Comparison of ENCODE assay signal across 8 cellular contexts in the genomic region with DNA sequence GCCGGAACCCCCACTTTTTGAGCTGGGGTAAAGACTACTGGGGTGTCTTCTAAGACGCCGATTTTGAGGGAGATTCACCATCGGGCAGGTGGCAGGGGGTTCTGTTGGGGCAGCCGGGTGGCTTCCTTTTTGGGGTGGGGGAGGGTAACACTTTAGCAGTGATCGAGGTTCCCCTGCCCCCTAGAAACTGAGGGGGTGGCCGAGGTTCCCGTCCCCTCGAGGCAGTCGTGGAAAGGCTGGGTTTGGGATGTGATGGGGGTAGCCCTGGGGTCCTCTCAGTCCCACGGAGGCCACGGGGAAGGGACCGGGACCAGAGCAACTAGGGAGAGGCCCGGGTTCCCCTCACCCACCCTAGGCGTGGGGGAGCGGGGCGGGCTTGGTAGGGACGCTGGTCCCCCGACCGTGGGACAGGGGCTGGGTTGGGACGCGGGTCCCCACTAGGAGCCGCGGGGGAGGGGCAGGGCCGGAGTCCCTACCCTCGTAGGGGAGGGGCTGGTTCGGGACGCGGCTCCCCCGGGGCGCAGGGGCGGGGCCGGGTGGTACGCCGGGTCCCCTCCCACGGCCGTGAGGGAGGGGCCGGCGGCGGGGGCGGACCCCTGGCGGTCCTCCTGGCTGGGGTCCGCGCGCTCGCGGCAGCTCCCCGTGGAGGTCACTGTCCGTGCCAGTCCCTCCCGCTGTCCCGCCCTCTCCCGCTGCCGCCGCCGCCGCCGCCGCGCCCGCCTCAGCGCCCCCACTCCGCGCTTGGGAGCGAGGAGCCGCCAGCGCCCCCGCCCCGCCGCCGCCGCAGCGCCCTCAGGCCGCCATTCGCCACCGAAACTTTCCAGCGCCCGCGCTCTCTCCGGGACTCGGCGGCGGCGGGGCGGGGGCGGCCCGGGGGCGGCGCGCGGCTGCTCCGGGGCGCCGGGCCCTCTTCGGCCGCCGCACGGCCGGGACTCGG. TPM values are rescaled to one million over a fixed set of nuclear protein-coding genes. Genes with fewer than 3 reads are reported as not detected.
DNase-seq lines count a peak whose midpoint lies in the region; ATAC-seq and TF ChIP-seq lines count a peak whose summit lies in the region.

A gene (plus strand): TSS at position 624 of the 937 bp plus-strand sequence. CDS start 188,529 bp downstream, outside the sequence.

- H3K9ac ChIP-seq in SK-N-SH = peak within 1 kb of the TSS; percentile 68

- peaks cover 3% of the 10 kb centered on the region for H3K27me3 Mint-ChIP-seq in activated naive CD8-positive, alpha-beta T cell treated with anti-CD3 and anti-CD28 coated beads, Interleukin-2, amount 50 U/mL, for 24 hours

- TF ChIP-seq POLR2A in heart left ventricle (IDR thresholded peaks at IDR 0.05) = peak in 1 of 2 donors; percentile 31

- intact Hi-C loops in heart left ventricle (cut with DNase I) = loop anchor here in 9 of 10 donors (5.0 to 10.0 kb wide), 12 partner anchors 53 to 492 kb away; no protein-coding TSS in a partner anchor
- intact Hi-C loops in posterior vena cava (cut with DNase I) = no loop called here

- peak within 1 kb of the TSS; percentile 74; the same call in 1 of the 2 replicates for H2AFZ ChIP-seq in SK-N-SH (ENCODE audit: low read depth)

- H3K4me1 Mint-ChIP-seq in activated naive CD8-positive, alpha-beta T cell treated with anti-CD3 and anti-CD28 coated beads, Interleukin-2, amount 50 U/mL, for 24 hours = peaks cover 50% of the 10 kb centered on the region

- H3K27me3 ChIP-seq in SK-N-SH (ENCODE audit: insufficient read depth) (peaks cover 11% of the 10 kb centered on the region; the same call in 1 of the 2 replicates), heart left ventricle (peaks cover 0 to 59% (median 0%) of the 10 kb centered on the region in 9 donors)

- H3K79me2 ChIP-seq in SK-N-SH (ENCODE audit: insufficient read depth) = peaks cover 36% of the 10 kb centered on the region

- WGBS in SK-N-SH (ENCODE audit: low lambda C conversion rate) = 14% methylated on average over 7 of the region's 99 CpGs
- WGBS in heart left ventricle, 4 donors = 3 to 6% (median 4%) methylated on average over 30 to 99 of the region's 99 CpGs

- TF ChIP-seq CTCF in 22Rv1 (IDR thresholded peaks at IDR 0.05) (no peak), SK-N-SH (IDR thresholded peaks at IDR 0.05) (no peak), heart left ventricle (IDR thresholded peaks at IDR 0.05) (no peak)

- H4K20me1 ChIP-seq in SK-N-SH (ENCODE audit: insufficient read depth) = peaks cover 22% of the 10 kb centered on the region

- H3F3A ChIP-seq in SK-N-SH (replicated peaks; ENCODE audit: insufficient read depth) = peaks cover 10% of the 10 kb centered on the region

- no peak for TF ChIP-seq EP300 in SK-N-SH (IDR thresholded peaks at IDR 0.05; ENCODE audit: borderline replicate concordance in 1 of 2, low read depth in 1 of 2, low read length in 1 of 2)

- ATAC-seq in GM18861 (IDR thresholded peaks at IDR 0.05; ENCODE audit: unreplicated experiment) = peak; percentile 24
- ATAC-seq in HG03521 (IDR thresholded peaks at IDR 0.05; ENCODE audit: unreplicated experiment) = peak; percentile 37
- ATAC-seq in activated naive CD8-positive, alpha-beta T cell treated with anti-CD3 and anti-CD28 coated beads, Interleukin-2, amount 50 U/mL, for 24 hours = peak; percentile 26
- peak in 3 of 4 donors; percentile 60 to 67 (median 62) for ATAC-seq in heart left ventricle
- no peak for ATAC-seq in GM19467 (IDR thresholded peaks at IDR 0.05; ENCODE audit: unreplicated experiment)

- no peaks in the 10 kb centered on the region for H3K9me3 Mint-ChIP-seq in activated naive CD8-positive, alpha-beta T cell treated with anti-CD3 and anti-CD28 coated beads, Interleukin-2, amount 50 U/mL, for 24 hours

- H3K36me3 ChIP-seq in SK-N-SH (replicated peaks in 1 of 2; ENCODE audit: control insufficient read depth in 1 of 2, insufficient read depth in 2 of 2, low read length in 1 of 2) = no peaks in the 10 kb centered on the region
- H3K36me3 ChIP-seq in heart left ventricle = no peaks in the 10 kb centered on the region

- peak within 1 kb of the TSS; percentile 93 for H3K27ac Mint-ChIP-seq in activated naive CD8-positive, alpha-beta T cell treated with anti-CD3 and anti-CD28 coated beads, Interleukin-2, amount 50 U/mL, for 24 hours

- CTCF ChIA-PET in SK-N-SH (lab: Yijun Ruan, JAX) = interaction anchor here (0.6 to 1.0 kb wide), 2 partner anchors 118 to 230 kb away, joined by 3 read pairs; no protein-coding TSS in a partner anchor

- H3K4me3 Mint-ChIP-seq in activated naive CD8-positive, alpha-beta T cell treated with anti-CD3 and anti-CD28 coated beads, Interleukin-2, amount 50 U/mL, for 24 hours = peak within 1 kb of the TSS; percentile 81

- peak within 1 kb of the TSS; percentile 84 for H3K27ac ChIP-seq in 22Rv1
- H3K27ac ChIP-seq in SK-N-SH (ENCODE audit: low read depth in 2 of 2, low read length in 1 of 2) = peak within 1 kb of the TSS; percentile 70 to 77
- H3K27ac ChIP-seq in heart left ventricle = peak within 1 kb of the TSS in 10 of 12 donors; percentile 40 to 86 (median 76)

- peak within 1 kb of the TSS; percentile 70; the same call in 1 of the 2 replicates for H3K4me2 ChIP-seq in SK-N-SH

- no peaks in the 10 kb centered on the region for H3K9me2 ChIP-seq in SK-N-SH

- POLR2A ChIA-PET in SK-N-SH (lab: Yijun Ruan, JAX) = interaction anchor here (0.5 to 0.7 kb wide), 2 partner anchors 44 to 129 kb away, joined by 3 to 4 read pairs; no protein-coding TSS in a partner anchor

- TF ChIP-seq RAD21 in SK-N-SH (IDR thresholded peaks at IDR 0.05; ENCODE audit: low read length) = no peak

- H3K36me3 Mint-ChIP-seq in activated naive CD8-positive, alpha-beta T cell treated with anti-CD3 and anti-CD28 coated beads, Interleukin-2, amount 50 U/mL, for 24 hours (ENCODE audit: low read depth) = peaks cover 7% of the 10 kb centered on the region

- H3K4me3 ChIP-seq in SK-N-SH (ENCODE audit: low read depth in 2 of 2, low read length in 1 of 2) (peak within 1 kb of the TSS; percentile 61 to 71), heart left ventricle (peak within 1 kb of the TSS; percentile 63 to 84 (median 71))

- no peaks in the 10 kb centered on the region for H3K9me3 ChIP-seq in SK-N-SH
- no peaks in the 10 kb centered on the region for H3K9me3 ChIP-seq in heart left ventricle

- DNase-seq in SK-N-SH (peak; percentile 86), heart left ventricle (peak; percentile 59 to 78 (median 69)), posterior vena cava (ENCODE audit: low spot score) (peak; percentile 83)
- peak; percentile 66 for DNase-seq in activated naive CD8-positive, alpha-beta T cell treated with anti-CD3 and anti-CD28 coated beads, Interleukin-2, amount 50 U/mL, for 24 hours

- peaks cover 10 to 13% of the 10 kb centered on the region in 2 experiments; a peak in 3 of 4 replicates for H3K4me1 ChIP-seq in SK-N-SH (ENCODE audit: control insufficient read depth in 1 of 2, insufficient read depth in 2 of 2, low read depth in 1 of 2, low read length in 1 of 2)
- H3K4me1 ChIP-seq in heart left ventricle = peaks cover 0 to 39% (median 12%) of the 10 kb centered on the region in 12 donors

TF ChIP-seq in SK-N-SH, 30 proteins besides CTCF, POLR2A, EP300 and RAD21 (continues in another document):
- TF ChIP-seq, protein P1, sequence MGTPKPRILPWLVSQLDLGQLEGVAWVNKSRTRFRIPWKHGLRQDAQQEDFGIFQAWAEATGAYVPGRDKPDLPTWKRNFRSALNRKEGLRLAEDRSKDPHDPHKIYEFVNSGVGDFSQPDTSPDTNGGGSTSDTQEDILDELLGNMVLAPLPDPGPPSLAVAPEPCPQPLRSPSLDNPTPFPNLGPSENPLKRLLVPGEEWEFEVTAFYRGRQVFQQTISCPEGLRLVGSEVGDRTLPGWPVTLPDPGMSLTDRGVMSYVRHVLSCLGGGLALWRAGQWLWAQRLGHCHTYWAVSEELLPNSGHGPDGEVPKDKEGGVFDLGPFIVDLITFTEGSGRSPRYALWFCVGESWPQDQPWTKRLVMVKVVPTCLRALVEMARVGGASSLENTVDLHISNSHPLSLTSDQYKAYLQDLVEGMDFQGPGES (IDR thresholded peaks at IDR 0.05; ENCODE audit: low read depth, low read length) = no peak
- TF ChIP-seq SIN3A (IDR thresholded peaks at IDR 0.05; ENCODE audit: borderline replicate concordance, low read depth, low read length) (no peak), GATA2 (CRISPR knock-in tag; IDR thresholded peaks at IDR 0.05) (no peak), TCF12 (IDR thresholded peaks at IDR 0.05) (no peak), YY1 (IDR thresholded peaks at IDR 0.05; ENCODE audit: low read depth) (no peak), CHD2 (IDR thresholded peaks at IDR 0.05; ENCODE audit: low read length, partially characterized antibody) (no peak), MEF2A (IDR thresholded peaks at IDR 0.05; ENCODE audit: borderline replicate concordance, low read depth) (no peak), NRF1 (IDR thresholded peaks at IDR 0.05; ENCODE audit: low read depth, low read length) (no peak), POLR2AphosphoS5 (IDR thresholded peaks at IDR 0.05; ENCODE audit: low read depth, low read length) (no peak), RFX5 (IDR thresholded peaks at IDR 0.05; ENCODE audit: low read length) (no peak)
- TF ChIP-seq, protein P2, sequence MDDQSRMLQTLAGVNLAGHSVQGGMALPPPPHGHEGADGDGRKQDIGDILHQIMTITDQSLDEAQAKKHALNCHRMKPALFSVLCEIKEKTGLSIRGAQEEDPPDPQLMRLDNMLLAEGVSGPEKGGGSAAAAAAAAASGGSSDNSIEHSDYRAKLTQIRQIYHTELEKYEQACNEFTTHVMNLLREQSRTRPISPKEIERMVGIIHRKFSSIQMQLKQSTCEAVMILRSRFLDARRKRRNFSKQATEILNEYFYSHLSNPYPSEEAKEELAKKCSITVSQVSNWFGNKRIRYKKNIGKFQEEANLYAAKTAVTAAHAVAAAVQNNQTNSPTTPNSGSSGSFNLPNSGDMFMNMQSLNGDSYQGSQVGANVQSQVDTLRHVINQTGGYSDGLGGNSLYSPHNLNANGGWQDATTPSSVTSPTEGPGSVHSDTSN (IDR thresholded peaks at IDR 0.05) = no peak

RNA-seq across cellular contexts. Expression of the gene that starts here (rescaled TPM):
- 7.6 and 10.6 TPM in 2 replicates for polyA plus RNA-seq in SK-N-SH (2012; rRNA removed)
- 8.3 and 10.4 TPM in 2 replicates for polyA plus RNA-seq in SK-N-SH (2012; cell fraction: cytosol; rRNA removed)
- 18.6 and 21.2 TPM in 2 replicates for polyA plus RNA-seq in SK-N-SH (2012; cell fraction: nucleus; rRNA removed)
- total RNA-seq in heart left ventricle = 10 to 100 TPM in 5 of 9 donors, 1 to 10 TPM in 4; 9.2 to 30.7 (median 10.3) TPM
- 1 to 10 TPM; 2.4 to 8.3 TPM for polyA plus RNA-seq in heart left ventricle
- 10 to 100 TPM; 25.5 to 49.3 TPM for total RNA-seq in posterior vena cava

Comparison
In these comparisons a context has a peak if more than half of its experiments do, and no peak if none do; other contexts are left out.
1. intact Hi-C loops: an anchor here in heart left ventricle (5.0 to 10.0 kb wide); none called in posterior vena cava.